7 cellular contexts compared by ENCODE assay signal in genomic region chr4:133776961-133777360, GRCh38.
"Had no signal": no experiment of that assay in that cellular context is flagged by ENCODE, and none has a peak within 500 bp of the region (broad histone marks: within the 10 kb centered on the region; RNA-seq: fewer than 3 reads in every experiment).

No MANE protein-coding gene starts in this region.

- ATAC-seq: GM23338, HCT116, HepG2, K562 had no signal

- H3K27ac Mint-ChIP-seq: GM23338, HFFc6 had no signal

- DNase-seq: H7, HFFc6, KG1 had no signal

- H3K4me3 Mint-ChIP-seq: GM23338, HFFc6 had no signal
